In the genomic region with DNA sequence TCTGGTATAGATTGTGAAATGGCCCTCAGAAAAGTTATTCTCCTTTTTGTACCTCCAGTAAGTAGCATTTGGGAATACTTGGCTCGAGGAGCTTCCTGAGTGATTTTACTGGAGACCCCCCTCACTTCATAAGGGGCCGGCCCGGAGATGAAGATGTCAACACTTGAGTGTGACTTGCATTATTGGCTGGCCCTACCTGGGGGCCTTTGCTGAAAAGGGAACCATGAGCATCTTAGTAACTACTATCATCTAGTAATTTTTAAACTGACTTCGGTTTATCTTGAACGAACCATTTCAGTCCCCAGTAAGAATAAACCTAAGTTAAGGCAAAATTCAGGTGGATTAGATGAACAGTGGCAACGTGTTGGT, we compare ENCODE assay signal across 10 cellular contexts. TPM values are rescaled to one million over a fixed set of nuclear protein-coding genes. Genes with fewer than 3 reads are reported as not detected.
DNase-seq lines count a peak whose midpoint lies in the region; ATAC-seq and TF ChIP-seq lines count a peak whose summit lies in the region.
"Had no signal": no experiment of that assay in that cellular context is flagged by ENCODE, and none has a peak within 500 bp of the region (broad histone marks: within the 10 kb centered on the region; RNA-seq: fewer than 3 reads in every experiment).

No MANE protein-coding gene starts in this region.

- no peaks in the 10 kb centered on the region for H3K27me3 ChIP-seq in ACC112 (ENCODE audit: insufficient read depth, low read length)
- H3K27me3 ChIP-seq: SJSA1 had no signal

- in situ Hi-C loops in KBM-7 (cut with MboI; ENCODE audit: low pct_unique_long_range_greater_than_20kb, low sequenced_read_pairs) = no loop called here

- H3K36me3 Mint-ChIP-seq in HFFc6 (ENCODE audit: low read depth) = no peaks in the 10 kb centered on the region
- no peaks in the 10 kb centered on the region for H3K36me3 Mint-ChIP-seq in brain
- peaks cover 0 to 2% (median 0%) of the 10 kb centered on the region in 3 donors for H3K36me3 Mint-ChIP-seq in naive thymus-derived CD8-positive, alpha-beta T cell

- no peak for DNase-seq in HFFc6
- no peak for DNase-seq in naive thymus-derived CD8-positive, alpha-beta T cell
- no peak for DNase-seq in KBM-7
- no peak for DNase-seq in NCI-H2227 treated with DMSO at 0.1 percent for 48 hours (lab: John Stamatoyannopoulos, UW)
- no peak for DNase-seq in HT-29 (ENCODE audit: low spot score)
- DNase-seq: stimulated activated CD4-positive, alpha-beta T cell treated with anti-CD3 and anti-CD28 coated beads, Interleukin-12 subunit alpha, Interleukin-12 subunit beta, amount 100 ng/mL, for 4 hours had no signal

- no peak for TF ChIP-seq CTCF in HFFc6 (IDR thresholded peaks at IDR 0.05)
- no peak for TF ChIP-seq CTCF in brain (conservative IDR thresholded peaks at IDR 0.05)

- peak overlapping the region; percentile 99 for H2AFZ ChIP-seq in ACC112 (ENCODE audit: low read length, unreplicated experiment)

- POLR2A ChIA-PET in naive thymus-derived CD8-positive, alpha-beta T cell (lab: Charles Lee) = interaction anchor here (0.6 to 3.9 kb wide), 11 partner anchors 12 to 1857 kb away, joined by 3 to 53 read pairs (median 4); a partner anchor contains a TSS

- H3K27me3 Mint-ChIP-seq in HFFc6 (ENCODE audit: insufficient read depth) (peaks cover 4% of the 10 kb centered on the region; the same call in 1 of the 2 replicates), brain (peaks cover 32% of the 10 kb centered on the region)
- peaks cover 0 to 6% (median 0%) of the 10 kb centered on the region in 5 donors for H3K27me3 Mint-ChIP-seq in naive thymus-derived CD8-positive, alpha-beta T cell

- H3K79me2 ChIP-seq in ACC112 (ENCODE audit: control insufficient read depth, insufficient read depth, low read length, unreplicated experiment) = peaks cover 7% of the 10 kb centered on the region

- peaks cover 16% of the 10 kb centered on the region for H3K4me1 ChIP-seq in ACC112 (ENCODE audit: control insufficient read depth, insufficient read depth, low read length, unreplicated experiment)

- H3K9me3 Mint-ChIP-seq in HFFc6 (no peaks in the 10 kb centered on the region), brain (peaks cover 0 to 8% (median 0%) of the 10 kb centered on the region in 5 experiments)
- peaks cover 0 to 4% (median 0%) of the 10 kb centered on the region in 9 donors for H3K9me3 Mint-ChIP-seq in naive thymus-derived CD8-positive, alpha-beta T cell

- H3K27ac Mint-ChIP-seq in HFFc6 = 0 out of 2 replicates have a peak overlapping the region, but pooled peaks have one; percentile 97
- H3K27ac Mint-ChIP-seq in brain = peak overlapping the region in 4 of 5 experiments; percentile 88 to 95 (median 93)
- peak overlapping the region; percentile 90 to 100 (median 97) for H3K27ac Mint-ChIP-seq in naive thymus-derived CD8-positive, alpha-beta T cell

- H3K4me3 ChIP-seq in ACC112 (ENCODE audit: low read depth, low read length) = peak overlapping the region; percentile 89

- H3K27ac ChIP-seq in ACC112 (ENCODE audit: low read depth, low read length) = no peak overlapping the region

- no peak for ATAC-seq in naive thymus-derived CD8-positive, alpha-beta T cell
- ATAC-seq in GM18870 (IDR thresholded peaks at IDR 0.05; ENCODE audit: unreplicated experiment) = no peak

- H3K4me1 Mint-ChIP-seq in HFFc6 (ENCODE audit: low read depth) (peaks cover 21% of the 10 kb centered on the region), brain (peaks cover 11% of the 10 kb centered on the region)
- peaks cover 10 to 26% (median 22%) of the 10 kb centered on the region in 4 donors for H3K4me1 Mint-ChIP-seq in naive thymus-derived CD8-positive, alpha-beta T cell

- no peaks in the 10 kb centered on the region for H3K36me3 ChIP-seq in ACC112 (ENCODE audit: insufficient read depth, low read length)
- H3K36me3 ChIP-seq: SJSA1 had no signal

- peak overlapping the region; percentile 91 for H3K4me3 Mint-ChIP-seq in HFFc6
- peak overlapping the region; percentile 72 to 92 (median 89) for H3K4me3 Mint-ChIP-seq in brain
- peak overlapping the region; percentile 79 to 99 (median 92) for H3K4me3 Mint-ChIP-seq in naive thymus-derived CD8-positive, alpha-beta T cell

RNA-seq across cellular contexts. Expression of a gene that starts 1.3 kb away (rescaled TPM):
- 10 to 100 TPM in 3 of 6 experiments, 1 to 10 TPM in 3; 6.7 to 12.4 (median 9.5) TPM for total RNA-seq in HFFc6 (2021; fragmentation: NEBNext Ultra II Directional; extraction: Animal tissue kit (Norgen Biotek cat#: 25700))
- 22.1 TPM for polyA plus RNA-seq in brain (ENCODE audit: insufficient read depth, low read depth, low replicate concordance)
- 1 to 10 TPM; 5.6 to 6.5 TPM for total RNA-seq in naive thymus-derived CD8-positive, alpha-beta T cell
- polyA plus RNA-seq in naive thymus-derived CD8-positive, alpha-beta T cell = 1 to 10 TPM; 8.7 to 9.7 (median 9.6) TPM
- 4.2 and 9.1 TPM in 2 replicates for total RNA-seq in HT-29 (2014; rRNA removed; shearing (Covaris generic))

RNA-seq across cellular contexts. Expression of a gene that starts 15.8 kb away (rescaled TPM):
- total RNA-seq in HFFc6 (2021; fragmentation: NEBNext Ultra II Directional; extraction: Animal tissue kit (Norgen Biotek cat#: 25700)) = 10 to 100 TPM; 11.5 to 18.9 (median 17.3) TPM
- polyA plus RNA-seq in brain (ENCODE audit: insufficient read depth, low read depth, low replicate concordance) = 11.1 TPM
- total RNA-seq in naive thymus-derived CD8-positive, alpha-beta T cell = 10 to 100 TPM; 34.5 to 37.1 TPM
- 10 to 100 TPM; 12.3 to 16.8 (median 12.5) TPM for polyA plus RNA-seq in naive thymus-derived CD8-positive, alpha-beta T cell
- total RNA-seq in HT-29 (2014; rRNA removed; shearing (Covaris generic)) = 5.1 and 6.1 TPM in 2 replicates
